In genomic region chr14:99035268-99035667, GRCh38 we compare ENCODE assay signal across 11 cellular contexts.
DNase-seq lines count a peak whose midpoint lies in the region; ATAC-seq lines count a peak whose summit lies in the region.
"Had no signal": no experiment of that assay in that cellular context is flagged by ENCODE, and none has a peak within 500 bp of the region (broad histone marks: within the 10 kb centered on the region; RNA-seq: fewer than 3 reads in every experiment).

No MANE protein-coding gene starts in this region.

- no peaks in the 10 kb centered on the region for H4K20me1 ChIP-seq in GM23248 (ENCODE audit: insufficient read depth)

- ATAC-seq in right cardiac atrium (peak; percentile 66 to 74), HG02759 (IDR thresholded peaks at IDR 0.05; ENCODE audit: unreplicated experiment) (no peak), HG03039 (IDR thresholded peaks at IDR 0.05; ENCODE audit: unreplicated experiment) (no peak), GM18511 (IDR thresholded peaks at IDR 0.05; ENCODE audit: unreplicated experiment) (no peak)
- ATAC-seq: activated CD4-positive, alpha-beta T cell treated with anti-CD3 and anti-CD28 coated beads for 36 hours had no signal

- no peaks in the 10 kb centered on the region for H3K27me3 ChIP-seq in GM23248 (replicated peaks; ENCODE audit: insufficient read depth)
- H3K27me3 ChIP-seq in adipocyte (replicated peaks; ENCODE audit: control insufficient read depth, insufficient read depth, low read length), result peaks cover 9% of the 10 kb centered on the region
- H3K27me3 ChIP-seq in right cardiac atrium (ENCODE audit: control insufficient read depth, insufficient read depth), result no peaks in the 10 kb centered on the region
- H3K27me3 ChIP-seq in skeletal muscle tissue (ENCODE audit: control insufficient read depth in 3 of 3, insufficient read depth in 3 of 3, low read length in 3 of 3), result peaks cover 0 to 9% (median 5%) of the 10 kb centered on the region in 3 donors

- H3K27ac ChIP-seq in GM23248 (peak overlapping the region; percentile 88), right cardiac atrium (ENCODE audit: low read length) (no peak overlapping the region), skeletal muscle tissue (ENCODE audit: low read depth, low read length) (peak overlapping the region; percentile 47)

- peak; percentile 72 for DNase-seq in GM23248
- DNase-seq in adipocyte (ENCODE audit: low read depth), result peak; percentile 47
- peak; percentile 64 to 84 (median 81) for DNase-seq in right cardiac atrium
- DNase-seq in D341Med (ENCODE audit: low spot score), result no peak
- DNase-seq: activated CD4-positive, alpha-beta T cell treated with anti-CD3 and anti-CD28 coated beads for 36 hours; cerebellar nuclear complex; GDM1 had no signal

- no peaks in the 10 kb centered on the region for H3K36me3 ChIP-seq in GM23248 (ENCODE audit: low read depth)
- no peaks in the 10 kb centered on the region for H3K36me3 ChIP-seq in adipocyte (ENCODE audit: control insufficient read depth, insufficient read depth, low read length, severe bottlenecking)
- H3K36me3 ChIP-seq in skeletal muscle tissue (ENCODE audit: control insufficient read depth in 3 of 3, insufficient read depth in 3 of 3, low read length in 3 of 3), result no peaks in the 10 kb centered on the region

- peak overlapping the region; percentile 65 for H3K4me2 ChIP-seq in GM23248 (ENCODE audit: unreplicated experiment)

- H3K4me1 ChIP-seq in GM23248 (ENCODE audit: insufficient read depth), result peaks cover 13% of the 10 kb centered on the region
- peaks cover 13% of the 10 kb centered on the region for H3K4me1 ChIP-seq in adipocyte (ENCODE audit: control insufficient read depth, insufficient read depth, low read length)
- H3K4me1 ChIP-seq in right cardiac atrium (ENCODE audit: control insufficient read depth, insufficient read depth, low read length), result peaks cover 3% of the 10 kb centered on the region
- peaks cover 11 to 16% (median 15%) of the 10 kb centered on the region in 3 donors for H3K4me1 ChIP-seq in skeletal muscle tissue (ENCODE audit: control insufficient read depth in 3 of 3, insufficient read depth in 3 of 3, low read length in 3 of 3)

- intact Hi-C loops in right cardiac atrium (cut with DNase I), result no loop called here

- no peaks in the 10 kb centered on the region for H3K79me2 ChIP-seq in GM23248 (ENCODE audit: insufficient read depth)

- in situ Hi-C loops in GM23248 (cut with MboI), result no loop called here

- no peaks in the 10 kb centered on the region for H3F3A ChIP-seq in GM23248 (ENCODE audit: insufficient read depth)

- 48 to 50% methylated on average over 4 of the region's 4 CpGs for WGBS in GM23248 (ENCODE audit: low coverage in 1 of 2, low lambda C conversion rate in 2 of 2, missing lambda C conversion rate in 2 of 2), 2 experiments
- WGBS in right cardiac atrium, result 52% methylated on average over 4 of the region's 4 CpGs

- H2AFZ ChIP-seq in GM23248, result peak overlapping the region; percentile 87

- H3K9me2 ChIP-seq in GM23248 (ENCODE audit: insufficient read depth), result no peaks in the 10 kb centered on the region

- peak overlapping the region; percentile 75 for H3K9ac ChIP-seq in GM23248
- peak overlapping the region; percentile 56 for H3K9ac ChIP-seq in adipocyte (ENCODE audit: low read length)
- H3K9ac ChIP-seq in skeletal muscle tissue (ENCODE audit: low read depth in 1 of 3, low read length in 3 of 3), result peak overlapping the region in 2 of 3 donors; percentile 65 to 66

- no peaks in the 10 kb centered on the region for H3K9me3 ChIP-seq in GM23248 (ENCODE audit: low read depth)
- H3K9me3 ChIP-seq in adipocyte (ENCODE audit: control insufficient read depth, low read length), result no peaks in the 10 kb centered on the region
- no peaks in the 10 kb centered on the region for H3K9me3 ChIP-seq in right cardiac atrium (ENCODE audit: control insufficient read depth, low read length)
- no peaks in the 10 kb centered on the region for H3K9me3 ChIP-seq in skeletal muscle tissue (ENCODE audit: control insufficient read depth in 3 of 3, low read length in 3 of 3)

- H3K4me3 ChIP-seq in GM23248, result peak overlapping the region; percentile 47
- peak overlapping the region; percentile 32 for H3K4me3 ChIP-seq in adipocyte (ENCODE audit: low read length)
- H3K4me3 ChIP-seq in right cardiac atrium (ENCODE audit: low read length), result no peak overlapping the region
- H3K4me3 ChIP-seq in skeletal muscle tissue (ENCODE audit: low read length in 3 of 3), result peak overlapping the region; percentile 51 to 60 (median 59)

Comparison
In these comparisons a context has a peak if more than half of its experiments do, and no peak if none do; other contexts are left out.
1. ATAC-seq: peak in right cardiac atrium (2 of 2); none in HG02759 (single experiment), HG03039 (single experiment) and GM18511 (single experiment).
2. Peak in every context shown above with its lines, with median percentiles within 50 percentile points of each other: H3K9ac ChIP-seq.